Comparison of ENCODE assay signal across 19 cellular contexts in genomic region chr12:131231194-131231980, GRCh38.
"Had no signal": no experiment of that assay in that cellular context is flagged by ENCODE, and none has a peak within 500 bp of the region (broad histone marks: within the 10 kb centered on the region; RNA-seq: fewer than 3 reads in every experiment).

No MANE protein-coding gene starts in this region.

- DNase-seq: activated CD4-positive, alpha-beta T cell treated with anti-CD3 and anti-CD28 coated beads, Interleukin-2, amount 50 U/mL, for 48 hours; activated gamma-delta T cell treated with Interleukin-2 at 50 U/mL for 16 hours; adrenal gland; hippocampal formation; islet precursor cell; mammary epithelial cell; right lobe of liver; stimulated activated CD4-positive, alpha-beta T cell treated with anti-CD3 and anti-CD28 coated beads, Interleukin-4, amount 100 ng/mL, for 24 hours; stomach; upper lobe of left lung had no signal

- H3K4me2 ChIP-seq: smooth muscle cell had no signal

- H3K36me3 Mint-ChIP-seq: stimulated activated effector memory CD8-positive, alpha-beta T cell treated with anti-CD3 and anti-CD28 coated beads, Interleukin-12 subunit alpha, Interleukin-12 subunit beta, amount 100 ng/mL, for 72 hours had no signal

- H3K27ac Mint-ChIP-seq: activated naive CD4-positive, alpha-beta T cell treated with anti-CD3 and anti-CD28 coated beads, Interleukin-2, amount 50 U/mL, for 72 hours; activated T-helper 1 cell treated with anti-CD3 and anti-CD28 coated beads, Interleukin-12 subunit alpha, Interleukin-12 subunit beta, Interleukin-2, Interleukin-4 antibody, amounts not matched to agents 30 ng/mL and 10 ng/mL and 1 ng/mL, durations not matched to agents 14 hours and 24 hours and 36 hours; stimulated activated effector memory CD8-positive, alpha-beta T cell treated with anti-CD3 and anti-CD28 coated beads, Interleukin-12 subunit alpha, Interleukin-12 subunit beta, amount 100 ng/mL, for 72 hours; T-helper 1 cell treated with Interleukin-12 subunit alpha and Interleukin-12 subunit beta and Interleukin-4 antibody, amounts not matched to agents 30 μg/mL and 1 μg/mL, for 36 hours had no signal

- H3K36me3 ChIP-seq: adrenal gland, cardiac muscle cell, ovary, right lobe of liver, stomach, upper lobe of left lung had no signal

- H3K4me3 Mint-ChIP-seq: activated T-helper 1 cell treated with anti-CD3 and anti-CD28 coated beads, Interleukin-12 subunit alpha, Interleukin-12 subunit beta, Interleukin-2, Interleukin-4 antibody, amounts not matched to agents 30 ng/mL and 10 ng/mL and 1 ng/mL, durations not matched to agents 14 hours and 24 hours and 36 hours; stimulated activated effector memory CD8-positive, alpha-beta T cell treated with anti-CD3 and anti-CD28 coated beads, Interleukin-12 subunit alpha, Interleukin-12 subunit beta, amount 100 ng/mL, for 72 hours; T-helper 1 cell treated with Interleukin-12 subunit alpha and Interleukin-12 subunit beta and Interleukin-4 antibody, amounts not matched to agents 30 μg/mL and 1 μg/mL, for 36 hours had no signal

- H3K4me1 Mint-ChIP-seq: stimulated activated effector memory CD8-positive, alpha-beta T cell treated with anti-CD3 and anti-CD28 coated beads, Interleukin-12 subunit alpha, Interleukin-12 subunit beta, amount 100 ng/mL, for 72 hours had no signal

- H3K9me3 Mint-ChIP-seq: activated naive CD4-positive, alpha-beta T cell treated with anti-CD3 and anti-CD28 coated beads, Interleukin-2, amount 50 U/mL, for 72 hours; activated T-helper 1 cell treated with anti-CD3 and anti-CD28 coated beads, Interleukin-12 subunit alpha, Interleukin-12 subunit beta, Interleukin-2, Interleukin-4 antibody, amounts not matched to agents 30 ng/mL and 10 ng/mL and 1 ng/mL, durations not matched to agents 14 hours and 24 hours and 36 hours; stimulated activated effector memory CD8-positive, alpha-beta T cell treated with anti-CD3 and anti-CD28 coated beads, Interleukin-12 subunit alpha, Interleukin-12 subunit beta, amount 100 ng/mL, for 72 hours; T-helper 1 cell treated with Interleukin-12 subunit alpha and Interleukin-12 subunit beta and Interleukin-4 antibody, amounts not matched to agents 30 μg/mL and 1 μg/mL, for 36 hours had no signal

- H3K4me3 ChIP-seq: adrenal gland, cardiac muscle cell, dorsolateral prefrontal cortex, ovary, right lobe of liver, smooth muscle cell, stomach, upper lobe of left lung had no signal

- H3K4me1 ChIP-seq: right lobe of liver had no signal

- ATAC-seq: activated naive CD4-positive, alpha-beta T cell treated with anti-CD3 and anti-CD28 coated beads, Interleukin-2, amount 50 U/mL, for 72 hours; right lobe of liver; stimulated activated effector memory CD8-positive, alpha-beta T cell treated with anti-CD3 and anti-CD28 coated beads, Interleukin-12 subunit alpha, Interleukin-12 subunit beta, amount 100 ng/mL, for 72 hours had no signal

- H3K9me3 ChIP-seq: adrenal gland, ovary, right lobe of liver had no signal

- H3K27me3 ChIP-seq: adrenal gland, cardiac muscle cell, dorsolateral prefrontal cortex, ovary, right lobe of liver had no signal

- H3K27ac ChIP-seq: cardiac muscle cell, epithelial cell of prostate, ovary, right lobe of liver, stomach had no signal
